ENCODE assay signal across 23 cellular contexts in the genomic region with DNA sequence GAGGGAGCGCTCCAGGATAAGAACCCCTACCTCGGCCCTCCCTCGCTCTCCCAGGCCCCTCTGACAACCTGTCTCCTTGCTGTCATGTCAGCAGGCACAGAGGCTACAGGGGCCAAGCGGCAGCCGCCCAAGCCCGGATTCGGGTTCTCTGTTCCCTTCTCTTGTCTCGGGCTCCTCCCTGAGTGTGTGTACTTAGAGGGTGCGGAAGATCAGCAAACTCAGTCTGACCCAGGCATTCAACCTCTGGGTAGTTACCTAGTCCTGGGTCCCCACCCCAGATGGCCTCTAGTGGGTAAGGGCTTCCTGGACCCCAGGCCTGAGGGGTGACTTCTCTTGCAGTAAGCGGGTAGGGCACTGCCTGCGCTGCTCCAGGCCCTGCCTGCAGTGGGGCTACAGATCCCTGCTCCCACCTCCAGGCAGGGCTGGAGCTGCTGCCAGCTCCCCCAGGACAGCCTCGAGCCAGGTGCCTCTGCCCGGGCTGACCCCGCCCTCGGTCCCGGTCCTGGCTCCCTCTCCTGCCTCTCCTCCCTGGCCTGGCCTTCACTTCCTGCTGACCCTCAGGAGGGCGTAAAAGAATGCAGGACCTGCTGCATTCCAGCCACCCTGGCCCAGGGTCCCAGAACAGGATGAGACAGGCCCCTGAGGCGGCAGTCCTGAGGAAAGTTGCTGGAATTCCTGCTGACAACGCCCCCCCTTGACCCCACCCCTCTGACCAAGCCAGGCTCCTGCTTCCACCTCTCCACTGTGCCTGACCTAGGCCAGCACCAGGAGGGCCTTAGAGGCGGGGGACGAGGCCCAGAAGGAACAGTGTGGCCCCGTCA. TPM values are rescaled to one million over a fixed set of nuclear protein-coding genes. Genes with fewer than 3 reads are reported as not detected.
DNase-seq lines count a peak whose midpoint lies in the region; ATAC-seq, FAIRE-seq and TF ChIP-seq lines count a peak whose summit lies in the region.
"Had no signal": no experiment of that assay in that cellular context is flagged by ENCODE, and none has a peak within 500 bp of the region (broad histone marks: within the 10 kb centered on the region; RNA-seq: fewer than 3 reads in every experiment).

No MANE protein-coding gene starts in this region.

- TF ChIP-seq CTCF in brain (conservative IDR thresholded peaks at IDR 0.05): no peak

- ATAC-seq in GM19035 (IDR thresholded peaks at IDR 0.05; ENCODE audit: unreplicated experiment) (no peak), HG03469 (IDR thresholded peaks at IDR 0.05; ENCODE audit: unreplicated experiment) (no peak)
- ATAC-seq: activated CD4-positive, alpha-beta T cell treated with anti-CD3 and anti-CD28 coated beads for 36 hours; K562; left lobe of liver; SK-N-SH treated with all-trans-retinoic acid at 6 μM for 48 hours had no signal

- H3K4me1 Mint-ChIP-seq in brain: peaks cover 51% of the 10 kb centered on the region
- H3K4me1 Mint-ChIP-seq: activated CD4-positive, alpha-beta T cell treated with anti-CD3 and anti-CD28 coated beads for 36 hours had no signal

- no peaks in the 10 kb centered on the region for H3K27me3 Mint-ChIP-seq in brain

- H3K4me3 Mint-ChIP-seq in brain: peak overlapping the region in 4 of 5 experiments; percentile 40 to 79 (median 62)
- H3K4me3 Mint-ChIP-seq: activated CD4-positive, alpha-beta T cell treated with anti-CD3 and anti-CD28 coated beads for 36 hours; dendritic cell treated with granulocyte-macrophage colony-stimulating factor and Interleukin-4, amounts not matched to agents 40 ng/mL and 50 ng/mL, for 4 days; HFFc6; naive B cell had no signal

- intact Hi-C loops in posterior vena cava (cut with DNase I): no loop called here

- no peak for FAIRE-seq in HTR-8/SVneo (lab: Jason Lieb, UNC)
- FAIRE-seq: K562 had no signal

- peak; percentile 67 for DNase-seq in HTR-8/SVneo (ENCODE audit: insufficient read length, low spot score)
- peak; percentile 26 for DNase-seq in kidney tubule cell (ENCODE audit: low spot score)
- peak; percentile 74 for DNase-seq in posterior vena cava (ENCODE audit: low spot score)
- DNase-seq in NCI-H2107 treated with DMSO at 0.1 percent for 48 hours (lab: John Stamatoyannopoulos, UW; ENCODE audit: unreplicated experiment): no peak
- DNase-seq in OCI-M2 (lab: John Stamatoyannopoulos, UW; ENCODE audit: unreplicated experiment): no peak
- DNase-seq: activated CD4-positive, alpha-beta T cell treated with anti-CD3 and anti-CD28 coated beads for 36 hours; activated CD8-positive, alpha-beta memory T cell treated with anti-CD3 and anti-CD28 coated beads, Interleukin-2, amount 50 U/mL, for 4 hours; activated naive CD4-positive, alpha-beta T cell; BE2C; HFFc6; naive B cell; NCI-H2029; NCI-H526; stimulated activated CD4-positive, alpha-beta T cell treated with anti-CD3 and anti-CD28 coated beads, Interleukin-4, amount 100 ng/mL, for 24 hours; stimulated activated CD8-positive, alpha-beta memory T cell treated with anti-CD3 and anti-CD28 coated beads, Interleukin-4, amount 100 ng/mL, for 48 hours; testis had no signal

- H3K27ac Mint-ChIP-seq in brain: peak overlapping the region in 4 of 5 experiments; percentile 58 to 96 (median 89)
- H3K27ac Mint-ChIP-seq: activated CD4-positive, alpha-beta T cell treated with anti-CD3 and anti-CD28 coated beads for 36 hours; dendritic cell treated with granulocyte-macrophage colony-stimulating factor and Interleukin-4, amounts not matched to agents 40 ng/mL and 50 ng/mL, for 4 days; HFFc6; naive B cell had no signal

- no peaks in the 10 kb centered on the region for H3K9me3 Mint-ChIP-seq in brain
- H3K9me3 Mint-ChIP-seq: dendritic cell treated with granulocyte-macrophage colony-stimulating factor and Interleukin-4, amounts not matched to agents 40 ng/mL and 50 ng/mL, for 4 days; HFFc6; naive B cell had no signal

- no peaks in the 10 kb centered on the region for H3K36me3 Mint-ChIP-seq in brain
- H3K36me3 Mint-ChIP-seq: naive B cell had no signal

RNA-seq across cellular contexts. Expression of gene GPC1, which starts 22.0 kb away (rescaled TPM):
- 52.7 TPM for polyA plus RNA-seq in brain (ENCODE audit: insufficient read depth, low read depth, low replicate concordance)
- total RNA-seq in posterior vena cava: 10 to 100 TPM; 69.5 to 83.1 TPM

Comparison
In these comparisons a context has a peak if more than half of its experiments do, and no peak if none do; other contexts are left out.
1. DNase-seq: peak in HTR-8/SVneo (single experiment), kidney tubule cell (single experiment) and posterior vena cava (single experiment); none in NCI-H2107 treated with DMSO at 0.1 percent for 48 hours (single experiment) and OCI-M2 (single experiment).